ENCODE assay signal across 13 cellular contexts in the genomic region with DNA sequence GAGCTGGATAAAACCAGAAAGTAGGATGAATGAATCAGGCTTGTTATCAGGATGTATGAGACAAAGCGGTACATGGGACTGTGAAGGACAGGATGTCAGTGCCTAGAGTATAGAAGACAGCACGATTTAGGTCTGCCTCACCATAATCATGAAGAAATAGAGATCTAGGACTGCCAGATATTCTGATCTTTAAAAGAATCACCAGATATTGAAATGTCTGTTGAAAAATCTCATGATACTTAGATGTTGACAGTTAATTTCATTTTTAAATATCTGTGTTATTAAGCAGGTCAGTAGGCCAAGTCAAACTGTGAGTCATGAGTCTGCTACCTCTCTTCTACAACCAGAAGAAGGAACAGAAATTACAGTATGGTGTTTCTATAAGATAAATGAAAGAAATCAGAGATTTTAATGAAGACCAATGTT.
DNase-seq lines count a peak whose midpoint lies in the region; ATAC-seq, FAIRE-seq and TF ChIP-seq lines count a peak whose summit lies in the region.
"Had no signal": no experiment of that assay in that cellular context is flagged by ENCODE, and none has a peak within 500 bp of the region (broad histone marks: within the 10 kb centered on the region; RNA-seq: fewer than 3 reads in every experiment).

No MANE protein-coding gene starts in this region.

- H2AFZ ChIP-seq in PC-3 (ENCODE audit: low read length) = no peak overlapping the region
- H2AFZ ChIP-seq in neural progenitor cell (replicated peaks) = no peak overlapping the region

- no peak overlapping the region for H3K4me3 Mint-ChIP-seq in CD8-positive, alpha-beta T cell
- peak overlapping the region in 1 of 5 donors; percentile 42 for H3K4me3 Mint-ChIP-seq in immature natural killer cell
- no peak overlapping the region for H3K4me3 Mint-ChIP-seq in neural progenitor cell

- no peak overlapping the region for H3K4me3 ChIP-seq in CD8-positive, alpha-beta T cell (ENCODE audit: low read depth, low read length)
- H3K4me3 ChIP-seq in PC-3 (ENCODE audit: low read length) = no peak overlapping the region
- no peak overlapping the region for H3K4me3 ChIP-seq in neural progenitor cell

- H3K4me2 ChIP-seq in PC-3 (ENCODE audit: low read length) = 0 out of 2 replicates have a peak overlapping the region, but pooled peaks have one; percentile 4
- no peak overlapping the region for H3K4me2 ChIP-seq in neural progenitor cell

- H3K9me3 Mint-ChIP-seq in CD8-positive, alpha-beta T cell = no peaks in the 10 kb centered on the region
- H3K9me3 Mint-ChIP-seq in immature natural killer cell (no peaks in the 10 kb centered on the region), neural progenitor cell (no peaks in the 10 kb centered on the region)

- H4K20me1 ChIP-seq in PC-3 (ENCODE audit: low read length) (no peaks in the 10 kb centered on the region), neural progenitor cell (ENCODE audit: low read depth) (no peaks in the 10 kb centered on the region)

- H3K4me1 Mint-ChIP-seq in CD8-positive, alpha-beta T cell (ENCODE audit: low read depth) = peaks cover 54% of the 10 kb centered on the region
- H3K4me1 Mint-ChIP-seq in immature natural killer cell = peaks cover 61 to 92% of the 10 kb centered on the region in 2 donors
- H3K4me1 Mint-ChIP-seq in neural progenitor cell = peaks cover 22% of the 10 kb centered on the region

- no TSS peak for BruUV-seq in PC-3 (replicated peaks; lab: Mats Ljungman, UMichigan)

- no peaks in the 10 kb centered on the region for H3K79me2 ChIP-seq in PC-3 (ENCODE audit: low read length)
- H3K79me2 ChIP-seq in neural progenitor cell (ENCODE audit: low read depth) = no peaks in the 10 kb centered on the region

- H3K4me1 ChIP-seq in CD8-positive, alpha-beta T cell (ENCODE audit: insufficient read depth, low read length) = peaks cover 4% of the 10 kb centered on the region
- H3K4me1 ChIP-seq in PC-3 (ENCODE audit: insufficient read depth, low read length) (peaks cover 45% of the 10 kb centered on the region), neural progenitor cell (no peaks in the 10 kb centered on the region)

- peak; percentile 44 for ATAC-seq in CD8-positive, alpha-beta T cell
- ATAC-seq in GM18907 (IDR thresholded peaks at IDR 0.05; ENCODE audit: unreplicated experiment) (peak; percentile 28), PC-3 (peak; percentile 50)
- ATAC-seq: foreskin keratinocyte had no signal

- H3K27me3 Mint-ChIP-seq in CD8-positive, alpha-beta T cell (ENCODE audit: low read depth) = no peaks in the 10 kb centered on the region
- H3K27me3 Mint-ChIP-seq in immature natural killer cell (ENCODE audit: low read depth in 3 of 3) = no peaks in the 10 kb centered on the region
- no peaks in the 10 kb centered on the region for H3K27me3 Mint-ChIP-seq in neural progenitor cell (ENCODE audit: insufficient read depth, low read depth)

- no peak for FAIRE-seq in D721Med (lab: Jason Lieb, UNC)
- FAIRE-seq: keratinocyte had no signal

- CTCF ChIA-PET in CD8-positive, alpha-beta T cell (lab: Charles Lee) = no interaction called here
- CTCF ChIA-PET in PC-3 (lab: Charles Lee) = interaction anchor here (0.6 kb wide), 1 partner anchor 367 kb away, joined by 11 read pairs; no protein-coding TSS in a partner anchor

- no peak overlapping the region for H3K9ac ChIP-seq in PC-3 (ENCODE audit: low read length)
- H3K9ac ChIP-seq in neural progenitor cell = no peak overlapping the region

- no peaks in the 10 kb centered on the region for H3K27me3 ChIP-seq in CD8-positive, alpha-beta T cell (ENCODE audit: insufficient read depth, low read length)
- H3K27me3 ChIP-seq in PC-3 (ENCODE audit: low read length) (no peaks in the 10 kb centered on the region), neural progenitor cell (no peaks in the 10 kb centered on the region)
- H3K27me3 ChIP-seq: foreskin keratinocyte had no signal

- no peak overlapping the region for H3K27ac Mint-ChIP-seq in CD8-positive, alpha-beta T cell
- H3K27ac Mint-ChIP-seq in immature natural killer cell = peak overlapping the region; percentile 8 to 82 (median 49)
- H3K27ac Mint-ChIP-seq in neural progenitor cell = no peak overlapping the region

- no peaks in the 10 kb centered on the region for H3F3A ChIP-seq in PC-3 (ENCODE audit: low read length, unreplicated experiment)
- H3F3A ChIP-seq in neural progenitor cell (ENCODE audit: low read depth) = no peaks in the 10 kb centered on the region

- intact Hi-C loops in CD8-positive, alpha-beta T cell (cut with DNase I, micrococcal nuclease) = loop anchor here in 1 of 2 experiments (1.0 to 2.0 kb wide), 2 partner anchors 9 to 15 kb away; no protein-coding TSS in a partner anchor
- intact Hi-C loops in PC-3 (cut with micrococcal nuclease) = no loop called here

- H3K27ac ChIP-seq in CD8-positive, alpha-beta T cell (ENCODE audit: low read depth, low read length) = no peak overlapping the region
- H3K27ac ChIP-seq in PC-3 (ENCODE audit: low read length) = no peak overlapping the region
- no peak overlapping the region for H3K27ac ChIP-seq in neural progenitor cell
- H3K27ac ChIP-seq: foreskin keratinocyte had no signal

- POLR2A ChIA-PET in CD8-positive, alpha-beta T cell (lab: Charles Lee) = interaction anchor here (0.8 to 1.2 kb wide), 2 partner anchors 41 to 65 kb away, joined by 3 to 5 read pairs; a partner anchor contains a TSS
- POLR2A ChIA-PET in PC-3 (lab: Charles Lee; ENCODE audit: unreplicated experiment) = no interaction called here

- H3K9me3 ChIP-seq in CD8-positive, alpha-beta T cell (ENCODE audit: low read length) = no peaks in the 10 kb centered on the region
- no peaks in the 10 kb centered on the region for H3K9me3 ChIP-seq in PC-3 (ENCODE audit: low read length)
- H3K9me3 ChIP-seq in neural progenitor cell (ENCODE audit: low read depth) = no peaks in the 10 kb centered on the region

- no peak for TF ChIP-seq CTCF in CD8-positive, alpha-beta T cell (IDR thresholded peaks at IDR 0.05)
- TF ChIP-seq CTCF in PC-3 (conservative IDR thresholded peaks at IDR 0.05; ENCODE audit: low read depth, low read length) = no peak
- TF ChIP-seq CTCF in D721Med (IDR thresholded peaks at IDR 0.05; ENCODE audit: insufficient read depth, missing control alignments) = no peak
- no peak for TF ChIP-seq CTCF in neural progenitor cell (IDR thresholded peaks at IDR 0.05)

- DNase-seq in CD8-positive, alpha-beta T cell = no peak
- DNase-seq in PC-3 (peak; percentile 28), immature natural killer cell (no peak), D721Med (ENCODE audit: insufficient read length, low spot score) (no peak), C1 segment of cervical spinal cord (lab: John Stamatoyannopoulos, UW) (no peak), neural progenitor cell (ENCODE audit: low spot score) (no peak)
- DNase-seq in stimulated activated CD4-positive, alpha-beta T cell treated with anti-CD3 and anti-CD28 coated beads, Interleukin-2, amount 100 ng/mL, for 48 hours = no peak
- DNase-seq: foreskin keratinocyte; NCI-H2081 treated with DMSO at 0.1 percent for 48 hours; retina; stimulated activated CD4-positive, alpha-beta T cell treated with anti-CD3 and anti-CD28 coated beads, Interleukin-4, amount 100 ng/mL, for 4 hours had no signal

- peaks cover 22% of the 10 kb centered on the region for H3K36me3 Mint-ChIP-seq in CD8-positive, alpha-beta T cell
- H3K36me3 Mint-ChIP-seq in immature natural killer cell = peaks cover 0 to 5% (median 5%) of the 10 kb centered on the region in 3 donors
- peaks cover 18% of the 10 kb centered on the region for H3K36me3 Mint-ChIP-seq in neural progenitor cell

- H3K36me3 ChIP-seq in CD8-positive, alpha-beta T cell (ENCODE audit: insufficient read depth, low read length) = no peaks in the 10 kb centered on the region
- H3K36me3 ChIP-seq in PC-3 (ENCODE audit: low read depth, low read length) = no peaks in the 10 kb centered on the region
- no peaks in the 10 kb centered on the region for H3K36me3 ChIP-seq in neural progenitor cell

- no peaks in the 10 kb centered on the region for H3K9me2 ChIP-seq in PC-3 (replicated peaks; ENCODE audit: low read length)

Comparison
In these comparisons a context has a peak if more than half of its experiments do, and no peak if none do; other contexts are left out.
1. H3K27ac Mint-ChIP-seq: peak in immature natural killer cell (6 of 6); none in CD8-positive, alpha-beta T cell (single experiment) and neural progenitor cell (single experiment).
2. Peak in every context shown above with its lines, with median percentiles within 50 percentile points of each other: ATAC-seq.